Comparison of ENCODE assay signal across 1 cellular context in the genomic region with DNA sequence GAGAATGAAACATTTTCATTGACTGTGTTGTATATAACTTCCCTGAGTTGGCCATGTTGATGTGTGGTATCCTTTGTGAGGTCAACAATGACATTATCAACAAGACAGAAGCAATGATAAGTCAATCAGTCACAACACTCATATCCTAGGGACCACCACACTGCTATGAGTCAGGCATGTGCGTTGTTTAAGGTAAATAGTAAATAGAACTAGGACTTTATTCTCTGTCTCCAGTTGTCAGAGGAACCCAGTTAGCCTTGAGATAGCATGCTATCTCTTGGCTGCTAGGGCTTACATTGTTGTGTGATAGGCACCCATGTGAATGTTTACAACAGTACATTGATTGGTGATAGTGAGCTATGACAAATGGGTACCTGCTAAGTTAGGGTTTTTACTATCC.
TF ChIP-seq lines count a peak whose summit lies in the region.

No MANE protein-coding gene starts in this region.

TF ChIP-seq in K562, 482 proteins besides CTCF, POLR2A, EP300 and RAD21 (continued from another document):
- TF ChIP-seq, protein P1, sequence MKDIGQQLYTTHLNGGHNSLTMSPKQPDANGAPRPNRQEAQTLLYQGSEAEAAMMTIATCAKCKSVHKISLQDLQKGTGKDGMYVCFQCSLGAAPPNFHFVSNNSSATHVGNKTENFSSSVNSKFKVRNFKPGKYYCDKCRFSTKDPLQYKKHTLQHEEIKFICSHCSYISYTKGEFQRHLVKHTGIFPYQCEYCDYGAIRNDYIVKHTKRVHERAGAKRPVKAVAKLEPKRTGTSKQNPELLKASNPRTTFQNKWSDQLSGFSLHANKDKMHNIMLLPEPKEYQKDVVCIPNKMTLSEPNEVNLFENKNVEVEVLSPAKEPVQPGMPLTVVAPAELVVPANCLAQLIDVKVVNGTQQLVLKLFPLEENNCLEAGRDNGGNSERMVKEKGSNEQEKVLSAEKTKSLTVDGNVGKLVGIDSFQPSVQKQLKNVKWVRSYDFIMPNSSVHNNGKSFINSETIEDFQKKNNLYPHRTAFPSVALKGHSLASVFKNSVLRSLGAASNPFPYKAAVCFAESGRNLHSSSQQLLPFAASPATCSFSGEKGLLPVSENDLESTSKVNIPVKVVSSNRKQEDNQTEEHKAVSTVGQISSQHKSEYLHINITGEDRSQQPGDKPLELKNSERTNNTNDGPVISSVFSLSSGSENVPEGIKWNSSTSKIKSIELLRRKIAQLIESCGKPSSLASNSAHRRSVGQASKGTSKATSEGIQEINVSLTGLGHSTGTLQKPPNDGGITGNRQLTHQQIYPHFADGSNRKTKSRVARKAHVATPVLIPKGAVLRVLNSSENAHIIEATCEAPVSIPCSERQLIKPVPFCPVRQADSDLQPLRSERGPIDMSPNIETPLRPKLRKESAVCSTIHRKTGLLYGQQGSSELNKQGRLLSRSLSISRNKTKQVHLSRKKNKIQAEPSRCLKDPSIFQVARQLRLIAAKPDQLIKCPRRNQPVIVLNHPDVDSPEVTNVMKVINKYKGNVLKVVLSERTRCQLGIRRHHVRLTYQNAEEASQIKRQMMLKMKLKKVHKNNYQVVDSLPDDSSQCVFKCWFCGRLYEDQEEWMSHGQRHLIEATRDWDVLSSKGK (CRISPR knock-in tag; IDR thresholded peaks at IDR 0.05) = no peak
- TF ChIP-seq HNRNPH1 (optimal IDR thresholded peaks at IDR 0.05; ENCODE audit: low read depth, low read length) (no peak), CAMTA2 (CRISPR knock-in tag; conservative IDR thresholded peaks at IDR 0.05) (no peak), PTBP1 (IDR thresholded peaks at IDR 0.05; ENCODE audit: low read depth, low read length) (no peak), CHAMP1 (IDR thresholded peaks at IDR 0.05) (no peak), DEAF1 (CRISPR knock-in tag; IDR thresholded peaks at IDR 0.05) (no peak), ARID4B (CRISPR knock-in tag; IDR thresholded peaks at IDR 0.05) (no peak), NCOA1 (IDR thresholded peaks at IDR 0.05; ENCODE audit: low read depth) (no peak), FOSL1 (tag; conservative IDR thresholded peaks at IDR 0.05) (peak; percentile 50; the same call in 1 of the 2 replicates), HDAC8 (tag; IDR thresholded peaks at IDR 0.05) (no peak), ZFPM2 (CRISPR knock-in tag; IDR thresholded peaks at IDR 0.05) (no peak), EZH2 (IDR thresholded peaks at IDR 0.05; ENCODE audit: borderline replicate concordance, low read depth, low read length) (no peak), XRCC4 (IDR thresholded peaks at IDR 0.05; ENCODE audit: extremely low read depth, insufficient read depth, insufficient read length) (no peak), COPS2 (conservative IDR thresholded peaks at IDR 0.05) (no peak), DACH1 (IDR thresholded peaks at IDR 0.05; ENCODE audit: partially characterized antibody) (no peak), ELF1 (tag; IDR thresholded peaks at IDR 0.05) (no peak), NEUROD1 (IDR thresholded peaks at IDR 0.05; ENCODE audit: borderline replicate concordance, low read depth, low read length, partially characterized antibody) (no peak), SMARCE1 (IDR thresholded peaks at IDR 0.05) (no peak), RBM14 (IDR thresholded peaks at IDR 0.05; ENCODE audit: borderline replicate concordance, insufficient read depth, low read depth, low read length) (no peak), MYBL2 (IDR thresholded peaks at IDR 0.05; ENCODE audit: low read depth) (no peak), MYBL2 (CRISPR knock-in tag; IDR thresholded peaks at IDR 0.05; ENCODE audit: borderline replicate concordance) (no peak), BCOR (IDR thresholded peaks at IDR 0.05) (no peak), CBFA2T2 (conservative IDR thresholded peaks at IDR 0.05) (peak; percentile 70), NFYB (IDR thresholded peaks at IDR 0.05; ENCODE audit: extremely low read depth, insufficient read length) (no peak), POLR2AphosphoS5 (IDR thresholded peaks at IDR 0.05; ENCODE audit: control insufficient read depth, insufficient read depth, low read depth, low read length) (peak; percentile 37; the same call in 1 of the 2 replicates), RBM22 (IDR thresholded peaks at IDR 0.05; ENCODE audit: low read depth, low read length, poor library complexity, severe bottlenecking) (no peak)
- TF ChIP-seq, protein P2, sequence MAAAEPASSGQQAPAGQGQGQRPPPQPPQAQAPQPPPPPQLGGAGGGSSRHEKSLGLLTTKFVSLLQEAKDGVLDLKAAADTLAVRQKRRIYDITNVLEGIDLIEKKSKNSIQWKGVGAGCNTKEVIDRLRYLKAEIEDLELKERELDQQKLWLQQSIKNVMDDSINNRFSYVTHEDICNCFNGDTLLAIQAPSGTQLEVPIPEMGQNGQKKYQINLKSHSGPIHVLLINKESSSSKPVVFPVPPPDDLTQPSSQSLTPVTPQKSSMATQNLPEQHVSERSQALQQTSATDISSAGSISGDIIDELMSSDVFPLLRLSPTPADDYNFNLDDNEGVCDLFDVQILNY (CRISPR knock-in tag; IDR thresholded peaks at IDR 0.05) = no peak
